ENCODE assay signal across 28 cellular contexts in genomic region chr7:102202556-102202955, GRCh38.
DNase-seq lines count a peak whose midpoint lies in the region; ATAC-seq, FAIRE-seq and TF ChIP-seq lines count a peak whose summit lies in the region.
"Had no signal": no experiment of that assay in that cellular context is flagged by ENCODE, and none has a peak within 500 bp of the region (broad histone marks: within the 10 kb centered on the region; RNA-seq: fewer than 3 reads in every experiment).

No MANE protein-coding gene starts in this region.

- TF ChIP-seq RAD21 in HepG2 (CRISPR knock-in tag; IDR thresholded peaks at IDR 0.05): no peak
- TF ChIP-seq RAD21 in K562 (CRISPR knock-in tag; conservative IDR thresholded peaks at IDR 0.05 in 1 of 2, IDR thresholded peaks at IDR 0.05 in 1 of 2): no peak

- in situ Hi-C loops in HepG2 (cut with HindIII; ENCODE audit: extremely low pct_ligation_motif_present, low pct_unique_long_range_greater_than_20kb): no loop called here
- in situ Hi-C loops in K562 (cut with MboI): no loop called here
- in situ Hi-C loops in KBM-7 (cut with MboI; ENCODE audit: low pct_unique_long_range_greater_than_20kb, low sequenced_read_pairs): no loop called here

- TF ChIP-seq EP300 in HepG2 (IDR thresholded peaks at IDR 0.05; ENCODE audit: low read depth in 2 of 2, low read length in 2 of 2) (no peak), HepG2 (CRISPR knock-in tag; IDR thresholded peaks at IDR 0.05; ENCODE audit: borderline replicate concordance) (no peak), K562 (IDR thresholded peaks at IDR 0.05; ENCODE audit: low read length) (no peak)

- H2BK5ac ChIP-seq in neuronal stem cell (ENCODE audit: low read length): peak overlapping the region; percentile 11

- no peak overlapping the region for H2BK12ac ChIP-seq in neuronal stem cell (ENCODE audit: low read length)

- no peak overlapping the region for H2BK15ac ChIP-seq in neuronal stem cell (ENCODE audit: low read length)

- H3K27me3 ChIP-seq in HepG2 (ENCODE audit: control insufficient read depth in 1 of 2, insufficient read depth in 2 of 2, low read length in 2 of 2): no peaks in the 10 kb centered on the region
- H3K27me3 ChIP-seq in right lobe of liver: no peaks in the 10 kb centered on the region
- no peaks in the 10 kb centered on the region for H3K27me3 ChIP-seq in K562 (ENCODE audit: control insufficient read depth in 2 of 2, insufficient read depth in 2 of 2, low read length in 2 of 2)
- H3K27me3 ChIP-seq in neuronal stem cell (ENCODE audit: control insufficient read depth in 3 of 3, insufficient read depth in 3 of 3, low read depth in 1 of 3, low read length in 3 of 3): no peaks in the 10 kb centered on the region
- H3K27me3 ChIP-seq: BE2C; BLaER1 treated with 17β-estradiol and CSF1 and Interleukin-3, amounts not matched to agents 10 nM and 100 nM had no signal

- POLR2A ChIA-PET in HepG2 (lab: Yijun Ruan, JAX) (no interaction called here), K562 (lab: Yijun Ruan, JAX) (no interaction called here), T-cell (lab: Charles Lee) (no interaction called here)

- BruUV-seq in HepG2 (replicated peaks; lab: Mats Ljungman, UMichigan): no TSS peak
- no TSS peak for BruUV-seq in K562 (replicated peaks; lab: Mats Ljungman, UMichigan)

- intact Hi-C loops in HepG2 (cut with micrococcal nuclease; ENCODE audit: unreplicated experiment) (no loop called here), right lobe of liver (cut with DNase I) (no loop called here), K562 (cut with micrococcal nuclease) (no loop called here)

- no peak overlapping the region for H3K23ac ChIP-seq in neuronal stem cell (ENCODE audit: low read depth, low read length, poor library complexity)

- no peaks in the 10 kb centered on the region for H4K20me1 ChIP-seq in HepG2 (ENCODE audit: insufficient read depth, low read length)
- H4K20me1 ChIP-seq in K562 (replicated peaks; ENCODE audit: control insufficient read depth, insufficient read depth, low read length): peaks cover 5% of the 10 kb centered on the region; the same call in 1 of the 2 replicates

- H3K4me3 ChIP-seq in HepG2 (replicated peaks in 1 of 3; ENCODE audit: insufficient read depth in 1 of 3, low read depth in 2 of 3, low read length in 3 of 3): no peak overlapping the region
- no peak overlapping the region for H3K4me3 ChIP-seq in right lobe of liver
- no peak overlapping the region for H3K4me3 ChIP-seq in K562
- no peak overlapping the region for H3K4me3 ChIP-seq in neuronal stem cell (ENCODE audit: low read length in 2 of 2)
- H3K4me3 ChIP-seq: BLaER1 treated with 17β-estradiol and CSF1 and Interleukin-3, amounts not matched to agents 10 nM and 100 nM; GM23338 had no signal

- TF ChIP-seq POLR2A in HepG2 (IDR thresholded peaks at IDR 0.05; ENCODE audit: insufficient read depth in 1 of 2, low read depth in 2 of 2, low read length in 2 of 2) (no peak), right lobe of liver (IDR thresholded peaks at IDR 0.05) (no peak), K562 (conservative IDR thresholded peaks at IDR 0.05) (no peak)

- H3K79me2 ChIP-seq in HepG2 (ENCODE audit: insufficient read depth, low read length): no peaks in the 10 kb centered on the region
- no peaks in the 10 kb centered on the region for H3K79me2 ChIP-seq in K562 (ENCODE audit: control insufficient read depth, insufficient read depth, low read length)

- H3K36me3 Mint-ChIP-seq in T-cell: peaks cover 53% of the 10 kb centered on the region

- H3K27ac ChIP-seq in HepG2 (ENCODE audit: extremely low read length, insufficient read depth, low read length) (no peak overlapping the region), right lobe of liver (no peak overlapping the region), K562 (ENCODE audit: extremely low read depth, low read depth, low read length) (no peak overlapping the region), neuronal stem cell (replicated peaks; ENCODE audit: low read length) (no peak overlapping the region)
- H3K27ac ChIP-seq: 22Rv1; BLaER1 treated with 17β-estradiol and CSF1 and Interleukin-3, amounts not matched to agents 10 nM and 100 nM had no signal

- no peak overlapping the region for H2AK5ac ChIP-seq in neuronal stem cell (ENCODE audit: low read depth, low read length)

- H3K9ac ChIP-seq in HepG2 (ENCODE audit: insufficient read depth, low read depth, low read length) (no peak overlapping the region), K562 (ENCODE audit: insufficient read depth in 1 of 2, low read depth in 2 of 2, low read length in 2 of 2) (no peak overlapping the region), neuronal stem cell (ENCODE audit: low read depth, low read length, poor library complexity) (no peak overlapping the region)
- H3K9ac ChIP-seq: BLaER1 treated with 17β-estradiol and CSF1 and Interleukin-3, amounts not matched to agents 10 nM and 100 nM had no signal

- H3K18ac ChIP-seq in neuronal stem cell (ENCODE audit: low read length): no peak overlapping the region

- H3K14ac ChIP-seq in neuronal stem cell (ENCODE audit: low read length): no peak overlapping the region

- FAIRE-seq in HepG2 (lab: Jason Lieb, UNC): no peak
- no peak for FAIRE-seq in K562 (lab: Jason Lieb, UNC)
- FAIRE-seq: A204.1, D721Med, GM12891, GM18507 had no signal

- no peaks in the 10 kb centered on the region for H3K4me1 Mint-ChIP-seq in T-cell
- H3K4me1 Mint-ChIP-seq: CD14-positive monocyte, GM23338, H9 had no signal

- H4K91ac ChIP-seq in neuronal stem cell (ENCODE audit: low read depth, low read length, poor library complexity): no peak overlapping the region

- H3K4me3 Mint-ChIP-seq in T-cell: no peak overlapping the region
- H3K4me3 Mint-ChIP-seq: CD14-positive monocyte; CD4-positive, alpha-beta T cell; CD8-positive, alpha-beta memory T cell; GM23338; H9; HFFc6 had no signal

- H3K27ac Mint-ChIP-seq in T-cell: no peak overlapping the region
- H3K27ac Mint-ChIP-seq: CD4-positive, alpha-beta T cell; GM23338; HFFc6 had no signal

- H3K4me1 ChIP-seq in HepG2 (ENCODE audit: insufficient read depth, low read length): no peaks in the 10 kb centered on the region; the same call in 1 of the 2 replicates
- no peaks in the 10 kb centered on the region for H3K4me1 ChIP-seq in right lobe of liver
- peaks cover 0 to 6% of the 10 kb centered on the region in 2 experiments; a peak in 1 of 5 replicates for H3K4me1 ChIP-seq in K562 (replicated peaks in 1 of 2; ENCODE audit: control insufficient read depth in 2 of 2, insufficient read depth in 2 of 2, low read length in 2 of 2)
- H3K4me1 ChIP-seq in neuronal stem cell (ENCODE audit: control insufficient read depth in 2 of 2, insufficient read depth in 1 of 2, low read depth in 1 of 2, low read length in 2 of 2): no peaks in the 10 kb centered on the region
- H3K4me1 ChIP-seq: BE2C; BLaER1 treated with 17β-estradiol and CSF1 and Interleukin-3, amounts not matched to agents 10 nM and 100 nM had no signal

- peaks cover 13% of the 10 kb centered on the region for H3K79me1 ChIP-seq in neuronal stem cell (ENCODE audit: low read depth, low read length)

- H2BK120ac ChIP-seq in neuronal stem cell (ENCODE audit: low read depth, low read length): no peak overlapping the region

- H3K9me3 Mint-ChIP-seq in T-cell: no peaks in the 10 kb centered on the region
- H3K9me3 Mint-ChIP-seq: CD14-positive monocyte; CD4-positive, alpha-beta T cell; CD8-positive, alpha-beta memory T cell; GM23338; H9; HFFc6 had no signal

- H3K4ac ChIP-seq in neuronal stem cell (ENCODE audit: low read length): no peak overlapping the region

- ATAC-seq in HepG2: no peak
- ATAC-seq in right lobe of liver: no peak
- ATAC-seq in K562: no peak
- ATAC-seq in T-cell (replicated peaks in 1 of 4): no peak
- ATAC-seq: GM23338, HCT116 had no signal

- H2AFZ ChIP-seq in HepG2 (ENCODE audit: low read length) (no peak overlapping the region), K562 (ENCODE audit: low read depth, low read length) (no peak overlapping the region), neuronal stem cell (ENCODE audit: low read length) (no peak overlapping the region)
- H2AFZ ChIP-seq: GM23338 had no signal

- H3K4me2 ChIP-seq in HepG2 (ENCODE audit: low read depth, low read length): no peak overlapping the region
- H3K4me2 ChIP-seq in K562 (ENCODE audit: insufficient read depth, low read length): no peak overlapping the region
- no peak overlapping the region for H3K4me2 ChIP-seq in neuronal stem cell (ENCODE audit: insufficient read depth, low read length, poor library complexity, severe bottlenecking)
- H3K4me2 ChIP-seq: BLaER1 treated with 17β-estradiol and CSF1 and Interleukin-3, amounts not matched to agents 10 nM and 100 nM; GM23338 had no signal

- peaks cover 23 to 87% of the 10 kb centered on the region in 2 experiments for H3K36me3 ChIP-seq in HepG2 (replicated peaks in 1 of 2; ENCODE audit: control insufficient read depth in 1 of 2, insufficient read depth in 2 of 2, low read length in 2 of 2)
- peaks cover 0 to 54% (median 2%) of the 10 kb centered on the region in 4 donors for H3K36me3 ChIP-seq in right lobe of liver
- H3K36me3 ChIP-seq in K562 (ENCODE audit: control insufficient read depth, insufficient read depth, low read length): peaks cover 79% of the 10 kb centered on the region; the same call in 2 of the 3 replicates
- peaks cover 49 to 95% of the 10 kb centered on the region in 2 donors for H3K36me3 ChIP-seq in neuronal stem cell (replicated peaks in 1 of 2; ENCODE audit: control insufficient read depth in 2 of 2, insufficient read depth in 2 of 2, low read length in 2 of 2)

- H3K27me3 Mint-ChIP-seq in T-cell: no peaks in the 10 kb centered on the region
- H3K27me3 Mint-ChIP-seq: CD4-positive, alpha-beta T cell; CD8-positive, alpha-beta memory T cell had no signal

- DNase-seq in HepG2 (ENCODE audit: low spot score): no peak
- no peak for DNase-seq in right lobe of liver
- no peak for DNase-seq in K562 (ENCODE audit: extremely low read depth in 1 of 4, low spot score in 3 of 4)
- DNase-seq in neuronal stem cell (ENCODE audit: low spot score): no peak
- DNase-seq in foreskin melanocyte: no peak
- no peak for DNase-seq in KBM-7
- no peak for DNase-seq in NCI-H2171 treated with DMSO at 0.1 percent for 48 hours (lab: John Stamatoyannopoulos, UW)
- no peak for DNase-seq in T-cell
- DNase-seq: ACHN; AML-193; BE2C; CD4-positive, alpha-beta T cell; CD8-positive, alpha-beta memory T cell; DMS 273 treated with DMSO at 0.1 percent for 48 hours; DMS79; EL; GF-D8; H9; HFFc6 had no signal

- H3K9me3 ChIP-seq in HepG2 (ENCODE audit: low read length): no peaks in the 10 kb centered on the region
- no peaks in the 10 kb centered on the region for H3K9me3 ChIP-seq in right lobe of liver
- H3K9me3 ChIP-seq in K562 (replicated peaks; ENCODE audit: control insufficient read depth, insufficient read depth, low read depth, low read length): no peaks in the 10 kb centered on the region
- H3K9me3 ChIP-seq in neuronal stem cell (replicated peaks in 1 of 2; ENCODE audit: control insufficient read depth in 2 of 2, insufficient read depth in 1 of 2, low read depth in 1 of 2, low read length in 2 of 2): no peaks in the 10 kb centered on the region
- H3K9me3 ChIP-seq: BE2C; BLaER1 treated with 17β-estradiol and CSF1 and Interleukin-3, amounts not matched to agents 10 nM and 100 nM had no signal

- CTCF ChIA-PET in HepG2 (lab: Yijun Ruan, JAX; ENCODE audit: low intra/inter-chr PET ratio, low total read pairs) (no interaction called here), K562 (lab: Yijun Ruan, JAX; ENCODE audit: low intra/inter-chr PET ratio) (no interaction called here), T-cell (lab: Charles Lee) (no interaction called here)

- H4K8ac ChIP-seq in neuronal stem cell (ENCODE audit: low read depth, low read length): no peak overlapping the region

- 95% methylated on average over 5 of the region's 6 CpGs for WGBS in HepG2 (ENCODE audit: low lambda C conversion rate)
- WGBS in right lobe of liver (ENCODE audit: insufficient coverage, low coverage, low lambda C conversion rate, missing lambda C conversion rate): 67% methylated on average over 1 of the region's 6 CpGs
- WGBS in K562 (ENCODE audit: insufficient coverage, low coverage, missing lambda C conversion rate): 87% methylated on average over 6 of the region's 6 CpGs
- WGBS in neuronal stem cell (ENCODE audit: extremely low coverage in 2 of 2, insufficient read length in 2 of 2, insufficient replicate concordance in 1 of 2), 2 donors: no CpG with 5 or more reads among the region's 6 CpGs

- TF ChIP-seq CTCF in HepG2 (CRISPR knock-in tag; IDR thresholded peaks at IDR 0.05) (no peak), right lobe of liver (IDR thresholded peaks at IDR 0.05) (no peak), K562 (IDR thresholded peaks at IDR 0.05 in 2 of 3, conservative IDR thresholded peaks at IDR 0.05 in 1 of 3; ENCODE audit: insufficient read depth in 2 of 3, low read depth in 1 of 3, low read length in 3 of 3) (no peak)

- no peaks in the 10 kb centered on the region for H3K9me1 ChIP-seq in K562 (ENCODE audit: control insufficient read depth, insufficient read depth, low read length)

Comparison
In these comparisons a context has a peak if more than half of its experiments do, and no peak if none do; other contexts are left out.
1. Of the 241 proteins assayed by ChIP-seq in both HepG2 and K562: peak only in HepG2: none; only in K562: ZFP36; in both: none; in neither: 239; mixed calls (peak in some experiments, not most) for 1.